ENCODE assay signal across 3 cellular contexts in genomic region chr18:66555585-66555984, GRCh38.
TF ChIP-seq lines count a peak whose summit lies in the region.

No MANE protein-coding gene starts in this region.

TF ChIP-seq in HepG2, 621 proteins besides CTCF, POLR2A, EP300 and RAD21:
- TF ChIP-seq CEBPG (CRISPR knock-in tag; IDR thresholded peaks at IDR 0.05) (0 out of 2 replicates have a peak, but pooled peaks have one; percentile 38), ARID3A (IDR thresholded peaks at IDR 0.05; ENCODE audit: low read depth, low read length) (no peak), ZNF3 (CRISPR knock-in tag; IDR thresholded peaks at IDR 0.05) (no peak), BHLHE40 (IDR thresholded peaks at IDR 0.05; ENCODE audit: low read length) (no peak), ZNF292 (CRISPR knock-in tag; IDR thresholded peaks at IDR 0.05; ENCODE audit: borderline replicate concordance, low read depth) (no peak), CEBPB (IDR thresholded peaks at IDR 0.05; ENCODE audit: borderline replicate concordance, low read depth, low read length) (peak; percentile 90), IRF2 (CRISPR knock-in tag; IDR thresholded peaks at IDR 0.05) (no peak)

TF ChIP-seq in IMR-90, 13 proteins besides CTCF, POLR2A, EP300 and RAD21:
- TF ChIP-seq CEBPB (IDR thresholded peaks at IDR 0.05; ENCODE audit: low read depth, low read length), result peak; percentile 92
- no peak for TF ChIP-seq BHLHE40 (IDR thresholded peaks at IDR 0.05; ENCODE audit: low read depth, low read length)

TF ChIP-seq in H1, 55 proteins besides CTCF, POLR2A, EP300 and RAD21:
- TF ChIP-seq USF2 (IDR thresholded peaks at IDR 0.05; ENCODE audit: low read length), result no peak
- no peak for TF ChIP-seq TAF1 (IDR thresholded peaks at IDR 0.05; ENCODE audit: low read depth, low read length)
- no peak for TF ChIP-seq TCF12 (IDR thresholded peaks at IDR 0.05; ENCODE audit: low read depth, low read length)
- peak; percentile 98 for TF ChIP-seq CEBPB (IDR thresholded peaks at IDR 0.05; ENCODE audit: low read depth, low read length)
- TF ChIP-seq KDM5A (IDR thresholded peaks at IDR 0.05; ENCODE audit: low read length), result no peak
- TF ChIP-seq SAP30 (IDR thresholded peaks at IDR 0.05; ENCODE audit: insufficient read depth, insufficient replicate concordance, low read length), result no peak
- TF ChIP-seq TAF7 (optimal IDR thresholded peaks at IDR 0.05; ENCODE audit: borderline replicate concordance, low read depth, low read length), result no peak
